ENCODE assay signal across 2 cellular contexts in the genomic region with DNA sequence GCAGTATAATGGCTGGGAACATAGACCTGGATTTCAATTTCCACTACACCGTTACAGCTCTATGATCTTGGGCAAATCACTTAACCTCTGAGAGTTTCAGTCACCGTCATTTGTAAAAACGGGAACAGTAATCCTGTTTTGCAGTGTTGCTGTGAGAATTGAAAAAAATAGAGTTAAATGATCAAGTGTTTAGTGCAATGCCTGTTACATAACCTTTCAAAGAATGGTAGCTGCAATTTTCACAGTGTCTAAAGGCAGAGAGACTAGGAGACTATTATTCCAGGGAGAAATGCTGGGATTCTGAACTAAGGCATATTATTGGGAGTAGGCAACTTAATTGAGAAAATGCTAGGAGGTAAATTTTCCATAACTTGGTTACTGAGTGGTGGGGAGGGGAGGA.
TF ChIP-seq lines count a peak whose summit lies in the region.

No MANE protein-coding gene starts in this region.

TF ChIP-seq in GM12878, 131 proteins besides CTCF, POLR2A, EP300 and RAD21:
- TF ChIP-seq GATAD2B (conservative IDR thresholded peaks at IDR 0.05; ENCODE audit: low read depth) (no peak), EED (IDR thresholded peaks at IDR 0.05; ENCODE audit: low read depth) (0 out of 2 replicates have a peak, but pooled peaks have one; percentile 14), ZBTB11 (CRISPR knock-in tag; IDR thresholded peaks at IDR 0.05) (no peak), PAX5 (IDR thresholded peaks at IDR 0.05; ENCODE audit: borderline replicate concordance, low read depth, low read length) (no peak), TCF7 (IDR thresholded peaks at IDR 0.05; ENCODE audit: borderline replicate concordance) (0 out of 2 replicates have a peak, but pooled peaks have one; percentile 16), RCOR1 (conservative IDR thresholded peaks at IDR 0.05; ENCODE audit: low read depth, low read length) (no peak), CEBPB (IDR thresholded peaks at IDR 0.05; ENCODE audit: borderline replicate concordance in 1 of 2, low read depth in 2 of 2, low read length in 2 of 2) (no peak), SPI1 (IDR thresholded peaks at IDR 0.05; ENCODE audit: borderline replicate concordance, insufficient read depth, low read depth, low read length) (0 out of 2 replicates have a peak, but pooled peaks have one; percentile 1), IKZF1 (conservative IDR thresholded peaks at IDR 0.05) (peak; percentile 31), JUNB (IDR thresholded peaks at IDR 0.05) (no peak), RB1 (IDR thresholded peaks at IDR 0.05; ENCODE audit: borderline replicate concordance) (no peak), ZNF384 (IDR thresholded peaks at IDR 0.05; ENCODE audit: borderline replicate concordance, low read depth, low read length) (peak; percentile 43; the same call in 1 of the 2 replicates), CHD4 (IDR thresholded peaks at IDR 0.05) (no peak), CBX3 (IDR thresholded peaks at IDR 0.05; ENCODE audit: borderline replicate concordance, low read depth) (no peak), KDM1A (IDR thresholded peaks at IDR 0.05; ENCODE audit: borderline replicate concordance) (no peak), MLLT1 (IDR thresholded peaks at IDR 0.05) (no peak), IKZF2 (IDR thresholded peaks at IDR 0.05) (peak in 1 of 2 experiments; percentile 20; a peak in 2 of 4 replicates)
- TF ChIP-seq, protein P1, sequence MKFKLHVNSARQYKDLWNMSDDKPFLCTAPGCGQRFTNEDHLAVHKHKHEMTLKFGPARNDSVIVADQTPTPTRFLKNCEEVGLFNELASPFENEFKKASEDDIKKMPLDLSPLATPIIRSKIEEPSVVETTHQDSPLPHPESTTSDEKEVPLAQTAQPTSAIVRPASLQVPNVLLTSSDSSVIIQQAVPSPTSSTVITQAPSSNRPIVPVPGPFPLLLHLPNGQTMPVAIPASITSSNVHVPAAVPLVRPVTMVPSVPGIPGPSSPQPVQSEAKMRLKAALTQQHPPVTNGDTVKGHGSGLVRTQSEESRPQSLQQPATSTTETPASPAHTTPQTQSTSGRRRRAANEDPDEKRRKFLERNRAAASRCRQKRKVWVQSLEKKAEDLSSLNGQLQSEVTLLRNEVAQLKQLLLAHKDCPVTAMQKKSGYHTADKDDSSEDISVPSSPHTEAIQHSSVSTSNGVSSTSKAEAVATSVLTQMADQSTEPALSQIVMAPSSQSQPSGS (IDR thresholded peaks at IDR 0.05; ENCODE audit: low read length): no peak
- TF ChIP-seq, protein P2, sequence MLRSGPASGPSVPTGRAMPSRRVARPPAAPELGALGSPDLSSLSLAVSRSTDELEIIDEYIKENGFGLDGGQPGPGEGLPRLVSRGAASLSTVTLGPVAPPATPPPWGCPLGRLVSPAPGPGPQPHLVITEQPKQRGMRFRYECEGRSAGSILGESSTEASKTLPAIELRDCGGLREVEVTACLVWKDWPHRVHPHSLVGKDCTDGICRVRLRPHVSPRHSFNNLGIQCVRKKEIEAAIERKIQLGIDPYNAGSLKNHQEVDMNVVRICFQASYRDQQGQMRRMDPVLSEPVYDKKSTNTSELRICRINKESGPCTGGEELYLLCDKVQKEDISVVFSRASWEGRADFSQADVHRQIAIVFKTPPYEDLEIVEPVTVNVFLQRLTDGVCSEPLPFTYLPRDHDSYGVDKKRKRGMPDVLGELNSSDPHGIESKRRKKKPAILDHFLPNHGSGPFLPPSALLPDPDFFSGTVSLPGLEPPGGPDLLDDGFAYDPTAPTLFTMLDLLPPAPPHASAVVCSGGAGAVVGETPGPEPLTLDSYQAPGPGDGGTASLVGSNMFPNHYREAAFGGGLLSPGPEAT (IDR thresholded peaks at IDR 0.05; ENCODE audit: low read depth): peak; percentile 38; the same call in 1 of the 2 replicates

TF ChIP-seq in neural cell, 6 proteins besides CTCF, POLR2A, EP300 and RAD21:
- no peak for TF ChIP-seq SMC3 (conservative IDR thresholded peaks at IDR 0.05; ENCODE audit: poor library complexity)
